In genomic region chr6:136249336-136249735, GRCh38 we compare ENCODE assay signal across 8 cellular contexts. TPM values are rescaled to one million over a fixed set of nuclear protein-coding genes. Genes with fewer than 3 reads are reported as not detected.
DNase-seq lines count a peak whose midpoint lies in the region; ATAC-seq and TF ChIP-seq lines count a peak whose summit lies in the region.

No MANE protein-coding gene starts in this region.

- TF ChIP-seq CTCF in GM12864 (IDR thresholded peaks at IDR 0.05; ENCODE audit: low read depth, low read length, missing control alignments) (no peak), PC-3 (conservative IDR thresholded peaks at IDR 0.05; ENCODE audit: low read depth, low read length) (no peak), endodermal cell (conservative IDR thresholded peaks at IDR 0.05) (no peak), progenitor cell of endocrine pancreas (IDR thresholded peaks at IDR 0.05; ENCODE audit: unreplicated experiment) (no peak)

- intact Hi-C loops in PC-3 (cut with micrococcal nuclease): no loop called here

- H3K9me3 Mint-ChIP-seq in endodermal cell (no peaks in the 10 kb centered on the region), progenitor cell of endocrine pancreas (ENCODE audit: low read depth) (no peaks in the 10 kb centered on the region)

- H3K9me2 ChIP-seq in PC-3 (replicated peaks; ENCODE audit: low read length): no peaks in the 10 kb centered on the region

- no peaks in the 10 kb centered on the region for H4K20me1 ChIP-seq in PC-3 (ENCODE audit: low read length)

- peak overlapping the region; percentile 77 for H2AFZ ChIP-seq in PC-3 (ENCODE audit: low read length)

- H3K27me3 ChIP-seq in PC-3 (ENCODE audit: low read length): no peaks in the 10 kb centered on the region
- no peaks in the 10 kb centered on the region for H3K27me3 ChIP-seq in endodermal cell (ENCODE audit: control insufficient read depth, insufficient read depth, low read length, poor library complexity, severe bottlenecking)

- H3K27me3 Mint-ChIP-seq in endodermal cell (ENCODE audit: insufficient read depth) (no peaks in the 10 kb centered on the region), progenitor cell of endocrine pancreas (no peaks in the 10 kb centered on the region)

- BruUV-seq in PC-3 (replicated peaks; lab: Mats Ljungman, UMichigan): no TSS peak

- peaks cover 18% of the 10 kb centered on the region for H3K79me2 ChIP-seq in PC-3 (ENCODE audit: low read length)

- no peaks in the 10 kb centered on the region for H3K9me3 ChIP-seq in PC-3 (ENCODE audit: low read length)
- no peaks in the 10 kb centered on the region for H3K9me3 ChIP-seq in endodermal cell (ENCODE audit: control insufficient read depth, low read length)

- WGBS in endodermal cell (ENCODE audit: insufficient coverage in 1 of 2, insufficient read length in 1 of 2), 2 experiments: 34 to 57% methylated on average over 3 to 5 of the region's 6 CpGs

- H3F3A ChIP-seq in PC-3 (ENCODE audit: low read length, unreplicated experiment): peaks cover 9% of the 10 kb centered on the region

- DNase-seq in GM12864 (ENCODE audit: low read depth): no peak
- no peak for DNase-seq in PC-3
- no peak for DNase-seq in endodermal cell
- no peak for DNase-seq in progenitor cell of endocrine pancreas (ENCODE audit: low spot score, unreplicated experiment)
- no peak for DNase-seq in NCI-H748 (lab: John Stamatoyannopoulos, UW; ENCODE audit: unreplicated experiment)

- H3K4me3 Mint-ChIP-seq in endodermal cell (peak overlapping the region; percentile 96), progenitor cell of endocrine pancreas (ENCODE audit: low read depth) (peak overlapping the region; percentile 95)

- H3K27ac ChIP-seq in PC-3 (ENCODE audit: low read length): 0 out of 2 replicates have a peak overlapping the region, but pooled peaks have one; percentile 14
- H3K27ac ChIP-seq in endodermal cell (ENCODE audit: low read depth, low read length): no peak overlapping the region

- H3K9ac ChIP-seq in PC-3 (ENCODE audit: low read length) (peak overlapping the region; percentile 72), endodermal cell (ENCODE audit: extremely low read depth, low read length, poor library complexity, severe bottlenecking) (peak overlapping the region; percentile 68)

- POLR2A ChIA-PET in PC-3 (lab: Charles Lee; ENCODE audit: unreplicated experiment): interaction anchor here (0.6 to 0.7 kb wide), 2 partner anchors 39 to 270 kb away, joined by 3 to 6 read pairs; no protein-coding TSS in a partner anchor

- CTCF ChIA-PET in PC-3 (lab: Charles Lee): no interaction called here

- peaks cover 4% of the 10 kb centered on the region for H3K36me3 Mint-ChIP-seq in endodermal cell (ENCODE audit: low read depth)
- no peaks in the 10 kb centered on the region for H3K36me3 Mint-ChIP-seq in progenitor cell of endocrine pancreas (ENCODE audit: insufficient read depth)

- H3K4me1 Mint-ChIP-seq in endodermal cell (peaks cover 18% of the 10 kb centered on the region), progenitor cell of endocrine pancreas (ENCODE audit: low read depth) (peaks cover 27% of the 10 kb centered on the region)

- H3K4me3 ChIP-seq in GM12864 (ENCODE audit: low read depth, low read length): peak overlapping the region; percentile 78
- peak overlapping the region; percentile 87 for H3K4me3 ChIP-seq in PC-3 (ENCODE audit: low read length)
- H3K4me3 ChIP-seq in endodermal cell (ENCODE audit: low read length): peak overlapping the region; percentile 95

- H3K27ac Mint-ChIP-seq in endodermal cell (peak overlapping the region; percentile 95), progenitor cell of endocrine pancreas (peak overlapping the region; percentile 88)

- H3K36me3 ChIP-seq in PC-3 (ENCODE audit: low read depth, low read length): 0 out of 2 replicates have a peak, but pooled peaks cover 3% of the 10 kb centered on the region
- H3K36me3 ChIP-seq in endodermal cell (ENCODE audit: control insufficient read depth, insufficient read depth, low read length): no peaks in the 10 kb centered on the region

- peak overlapping the region; percentile 86 for H3K4me2 ChIP-seq in PC-3 (ENCODE audit: low read length)

- ATAC-seq in PC-3 (no peak), HG03039 (IDR thresholded peaks at IDR 0.05; ENCODE audit: unreplicated experiment) (no peak), HG02678 (IDR thresholded peaks at IDR 0.05; ENCODE audit: unreplicated experiment) (no peak), HG02763 (IDR thresholded peaks at IDR 0.05; ENCODE audit: unreplicated experiment) (no peak)

- H3K4me1 ChIP-seq in PC-3 (ENCODE audit: insufficient read depth, low read length) (peaks cover 16% of the 10 kb centered on the region; the same call in 1 of the 2 replicates), endodermal cell (ENCODE audit: control insufficient read depth, insufficient read depth, low read length) (no peaks in the 10 kb centered on the region)

RNA-seq across cellular contexts. Expression of gene MTFR2, which starts 0.8 kb away (rescaled TPM):
- total RNA-seq in PC-3 (2014; rRNA removed) (6.2 and 12.4 TPM in 2 replicates), endodermal cell (1 to 10 TPM; 4.0 to 6.3 TPM), progenitor cell of endocrine pancreas (2.9 and 3.8 TPM in 2 replicates)
- 8.2 TPM for polyA plus RNA-seq in endodermal cell (2013, experiment 1 of 2)
- 8.4 TPM for polyA plus RNA-seq in endodermal cell (2013, experiment 2 of 2)

RNA-seq across cellular contexts. Expression of gene BCLAF1, which starts 40.3 kb away (rescaled TPM):
- 119 and 171 TPM in 2 replicates for total RNA-seq in PC-3 (2014; rRNA removed)
- 100 to 1,000 TPM; 130 to 194 TPM for total RNA-seq in endodermal cell
- polyA plus RNA-seq in endodermal cell (2013, experiment 1 of 2): 147 TPM
- 135 TPM for polyA plus RNA-seq in endodermal cell (2013, experiment 2 of 2)
- 256 and 265 TPM in 2 replicates for total RNA-seq in progenitor cell of endocrine pancreas
